1 cellular context compared by ENCODE assay signal in the genomic region with DNA sequence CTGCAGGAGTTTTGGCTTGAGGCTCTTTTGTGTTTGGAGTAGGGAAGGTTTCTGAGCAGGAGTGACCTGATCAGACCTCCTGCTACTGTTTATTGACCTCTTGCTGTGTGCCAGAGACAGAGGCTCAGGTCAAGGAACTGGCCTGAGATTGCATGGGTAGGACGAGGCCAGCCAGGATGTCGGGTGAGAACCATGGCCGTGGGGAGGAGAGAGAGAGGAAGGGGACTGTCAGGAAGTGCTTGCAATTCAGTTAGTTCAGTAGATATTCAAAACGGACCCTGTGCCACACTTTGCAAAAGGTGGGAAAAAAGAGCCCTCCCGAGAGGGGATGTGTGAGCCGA.
TF ChIP-seq lines count a peak whose summit lies in the region.

No MANE protein-coding gene starts in this region.

TF ChIP-seq in GM23338, 12 proteins besides CTCF, POLR2A, EP300 and RAD21:
- TF ChIP-seq, protein P1, sequence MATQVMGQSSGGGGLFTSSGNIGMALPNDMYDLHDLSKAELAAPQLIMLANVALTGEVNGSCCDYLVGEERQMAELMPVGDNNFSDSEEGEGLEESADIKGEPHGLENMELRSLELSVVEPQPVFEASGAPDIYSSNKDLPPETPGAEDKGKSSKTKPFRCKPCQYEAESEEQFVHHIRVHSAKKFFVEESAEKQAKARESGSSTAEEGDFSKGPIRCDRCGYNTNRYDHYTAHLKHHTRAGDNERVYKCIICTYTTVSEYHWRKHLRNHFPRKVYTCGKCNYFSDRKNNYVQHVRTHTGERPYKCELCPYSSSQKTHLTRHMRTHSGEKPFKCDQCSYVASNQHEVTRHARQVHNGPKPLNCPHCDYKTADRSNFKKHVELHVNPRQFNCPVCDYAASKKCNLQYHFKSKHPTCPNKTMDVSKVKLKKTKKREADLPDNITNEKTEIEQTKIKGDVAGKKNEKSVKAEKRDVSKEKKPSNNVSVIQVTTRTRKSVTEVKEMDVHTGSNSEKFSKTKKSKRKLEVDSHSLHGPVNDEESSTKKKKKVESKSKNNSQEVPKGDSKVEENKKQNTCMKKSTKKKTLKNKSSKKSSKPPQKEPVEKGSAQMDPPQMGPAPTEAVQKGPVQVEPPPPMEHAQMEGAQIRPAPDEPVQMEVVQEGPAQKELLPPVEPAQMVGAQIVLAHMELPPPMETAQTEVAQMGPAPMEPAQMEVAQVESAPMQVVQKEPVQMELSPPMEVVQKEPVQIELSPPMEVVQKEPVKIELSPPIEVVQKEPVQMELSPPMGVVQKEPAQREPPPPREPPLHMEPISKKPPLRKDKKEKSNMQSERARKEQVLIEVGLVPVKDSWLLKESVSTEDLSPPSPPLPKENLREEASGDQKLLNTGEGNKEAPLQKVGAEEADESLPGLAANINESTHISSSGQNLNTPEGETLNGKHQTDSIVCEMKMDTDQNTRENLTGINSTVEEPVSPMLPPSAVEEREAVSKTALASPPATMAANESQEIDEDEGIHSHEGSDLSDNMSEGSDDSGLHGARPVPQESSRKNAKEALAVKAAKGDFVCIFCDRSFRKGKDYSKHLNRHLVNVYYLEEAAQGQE (IDR thresholded peaks at IDR 0.05; ENCODE audit: unreplicated experiment): no peak
- no peak for TF ChIP-seq ZNF114 (CRISPR knock-in tag; IDR thresholded peaks at IDR 0.05)
